In the genomic region with DNA sequence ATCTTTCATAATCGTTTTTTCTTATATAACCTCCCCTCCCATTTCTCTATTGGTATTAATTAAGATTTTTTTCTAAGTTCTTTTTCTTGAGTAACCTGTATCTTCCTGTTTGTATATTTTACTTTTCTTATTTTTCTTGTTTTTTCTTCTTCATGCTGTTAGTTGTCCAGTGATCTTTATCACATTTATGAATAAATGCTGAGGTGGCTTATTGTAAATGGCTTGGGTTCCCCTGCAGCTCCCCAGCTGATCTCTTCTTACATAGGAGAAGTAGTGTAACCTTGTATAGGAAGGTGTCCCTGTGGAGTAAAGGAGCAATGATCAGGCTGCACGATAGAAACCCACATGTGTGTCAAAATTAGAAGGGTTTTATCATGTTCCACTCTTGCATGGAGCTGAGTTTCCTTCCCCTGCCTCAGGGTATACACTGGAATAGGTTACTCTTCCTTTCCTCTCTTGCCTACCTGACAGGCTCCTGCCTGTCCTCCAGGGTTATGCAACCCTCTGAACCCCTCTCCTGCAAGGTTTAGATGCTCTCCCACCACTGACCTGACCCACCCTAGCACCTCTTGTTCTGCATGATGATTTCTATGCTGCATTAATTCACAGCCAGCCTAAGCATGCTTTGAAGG, we compare ENCODE assay signal across 12 cellular contexts.
DNase-seq lines count a peak whose midpoint lies in the region; ATAC-seq and TF ChIP-seq lines count a peak whose summit lies in the region.
"Had no signal": no experiment of that assay in that cellular context is flagged by ENCODE, and none has a peak within 500 bp of the region (broad histone marks: within the 10 kb centered on the region; RNA-seq: fewer than 3 reads in every experiment).

No MANE protein-coding gene starts in this region.

- TF ChIP-seq CTCF in CD14-positive monocyte (IDR thresholded peaks at IDR 0.05) = no peak

- peaks cover 19% of the 10 kb centered on the region for H3K4me1 Mint-ChIP-seq in CD14-positive monocyte
- H3K4me1 Mint-ChIP-seq in activated naive CD8-positive, alpha-beta T cell treated with anti-CD3 and anti-CD28 coated beads for 36 hours = peaks cover 46% of the 10 kb centered on the region

- H3K9me3 ChIP-seq in GM23248 (ENCODE audit: low read depth) = no peaks in the 10 kb centered on the region
- H3K9me3 ChIP-seq: upper lobe of right lung had no signal

- H3K27ac ChIP-seq in GM23248 = no peak overlapping the region
- H3K27ac ChIP-seq: C4-2B, esophagus squamous epithelium, upper lobe of right lung had no signal

- H3K36me3 ChIP-seq in GM23248 (ENCODE audit: low read depth) = peaks cover 17% of the 10 kb centered on the region; the same call in 1 of the 2 replicates
- H3K36me3 ChIP-seq: upper lobe of right lung had no signal

- H3K4me3 ChIP-seq in GM23248 = no peak overlapping the region
- H3K4me3 ChIP-seq: esophagus squamous epithelium, upper lobe of right lung had no signal

- H3K4me3 Mint-ChIP-seq in CD14-positive monocyte = no peak overlapping the region
- H3K4me3 Mint-ChIP-seq in activated naive CD8-positive, alpha-beta T cell treated with anti-CD3 and anti-CD28 coated beads for 36 hours = no peak overlapping the region
- H3K4me3 Mint-ChIP-seq: activated T-cell treated with anti-CD3 and anti-CD28 coated beads, Interleukin-2, amount 50 U/mL, for 24 hours had no signal

- 98 to 100% methylated on average over 2 of the region's 2 CpGs for WGBS in GM23248 (ENCODE audit: low coverage in 1 of 2, low lambda C conversion rate in 2 of 2, missing lambda C conversion rate in 2 of 2), 2 experiments

- no peak overlapping the region for H3K4me2 ChIP-seq in GM23248 (ENCODE audit: unreplicated experiment)

- H3K27me3 ChIP-seq in GM23248 (replicated peaks; ENCODE audit: insufficient read depth) = no peaks in the 10 kb centered on the region
- H3K27me3 ChIP-seq: esophagus squamous epithelium, upper lobe of right lung had no signal

- H3K4me1 ChIP-seq in GM23248 (ENCODE audit: insufficient read depth) = peaks cover 38% of the 10 kb centered on the region
- H3K4me1 ChIP-seq: upper lobe of right lung had no signal

- peaks cover 46 to 52% of the 10 kb centered on the region in 2 donors for H3K36me3 Mint-ChIP-seq in CD14-positive monocyte
- peaks cover 47% of the 10 kb centered on the region for H3K36me3 Mint-ChIP-seq in activated naive CD8-positive, alpha-beta T cell treated with anti-CD3 and anti-CD28 coated beads for 36 hours

- peaks cover 100% of the 10 kb centered on the region for H3K79me2 ChIP-seq in GM23248 (ENCODE audit: insufficient read depth)

- H2AFZ ChIP-seq in GM23248 = no peak overlapping the region

- H3K9ac ChIP-seq in GM23248 = no peak overlapping the region

- H3K9me3 Mint-ChIP-seq in CD14-positive monocyte = peaks cover 8 to 14% (median 10%) of the 10 kb centered on the region in 7 donors
- H3K9me3 Mint-ChIP-seq in activated naive CD8-positive, alpha-beta T cell treated with anti-CD3 and anti-CD28 coated beads for 36 hours = peaks cover 24% of the 10 kb centered on the region

- H4K20me1 ChIP-seq in GM23248 (ENCODE audit: insufficient read depth) = no peaks in the 10 kb centered on the region

- DNase-seq in CD14-positive monocyte (ENCODE audit: low spot score) (no peak), SW480 (ENCODE audit: low spot score) (no peak), GM23248 (no peak)
- no peak for DNase-seq in activated naive CD8-positive, alpha-beta T cell treated with anti-CD3 and anti-CD28 coated beads for 36 hours
- no peak for DNase-seq in activated CD4-positive, alpha-beta T cell treated with anti-CD3 and anti-CD28 coated beads for 1 hour
- no peak for DNase-seq in stimulated activated CD4-positive, alpha-beta T cell treated with anti-CD3 and anti-CD28 coated beads, Interleukin-12 subunit alpha, Interleukin-12 subunit beta, amount 100 ng/mL, for 4 hours
- DNase-seq: activated T-cell treated with anti-CD3 and anti-CD28 coated beads, Interleukin-2, amount 50 U/mL, for 24 hours; esophagus squamous epithelium; upper lobe of right lung had no signal

- no peaks in the 10 kb centered on the region for H3K9me2 ChIP-seq in GM23248 (ENCODE audit: insufficient read depth)

- in situ Hi-C loops in GM23248 (cut with MboI) = no loop called here

- H3K27ac Mint-ChIP-seq in CD14-positive monocyte = peak overlapping the region; percentile 34 to 88 (median 70)
- peak overlapping the region; percentile 6 for H3K27ac Mint-ChIP-seq in activated naive CD8-positive, alpha-beta T cell treated with anti-CD3 and anti-CD28 coated beads for 36 hours

- intact Hi-C loops in CD14-positive monocyte (cut with micrococcal nuclease) = no loop called here

- H3K27me3 Mint-ChIP-seq in CD14-positive monocyte (ENCODE audit: low read depth in 3 of 3) = peaks cover 2 to 6% (median 5%) of the 10 kb centered on the region in 3 donors
- H3K27me3 Mint-ChIP-seq in activated naive CD8-positive, alpha-beta T cell treated with anti-CD3 and anti-CD28 coated beads for 36 hours = no peaks in the 10 kb centered on the region
- H3K27me3 Mint-ChIP-seq: activated T-cell treated with anti-CD3 and anti-CD28 coated beads, Interleukin-2, amount 50 U/mL, for 24 hours had no signal

- peak; percentile 8 for ATAC-seq in GM19043 (IDR thresholded peaks at IDR 0.05; ENCODE audit: low read depth, unreplicated experiment)
- ATAC-seq in HG03095 (IDR thresholded peaks at IDR 0.05; ENCODE audit: unreplicated experiment) = peak; percentile 9

- peaks cover 34% of the 10 kb centered on the region for H3F3A ChIP-seq in GM23248 (ENCODE audit: insufficient read depth)
